8 cellular contexts compared by ENCODE assay signal in the genomic region with DNA sequence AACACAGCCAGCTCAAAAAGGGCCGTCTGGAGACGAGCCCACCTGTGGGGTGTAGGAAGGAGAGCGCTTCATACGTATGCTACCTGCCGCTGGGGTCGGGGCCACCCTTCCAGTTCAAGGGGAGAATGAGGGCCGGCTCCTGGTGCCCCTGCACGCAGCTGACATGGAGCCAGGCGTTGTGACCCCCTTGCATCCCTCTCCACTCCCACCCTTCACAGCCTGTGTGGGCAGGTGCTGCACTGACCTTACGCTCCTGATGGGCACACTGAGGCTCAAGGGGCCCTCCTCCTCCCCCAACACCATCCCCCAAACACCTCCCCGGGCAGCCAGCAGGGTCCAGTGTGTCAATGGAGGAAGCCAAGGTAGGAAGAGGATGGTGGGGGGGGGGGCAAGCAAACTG. TPM values are rescaled to one million over a fixed set of nuclear protein-coding genes. Genes with fewer than 3 reads are reported as not detected.
A peak's percentile ranks its signal among the peaks of the same experiment; 100 is the strongest.
DNase-seq lines count a peak whose midpoint lies in the region; ATAC-seq and TF ChIP-seq lines count a peak whose summit lies in the region.
"Not testable (repeated sequence)": the region's sequence is repeated elsewhere in the genome, so short reads cannot be mapped to it uniquely, and the experiment has no call there.
"Had no signal": no experiment of that assay in that cellular context is flagged by ENCODE, and none has a peak within 500 bp of the region (broad histone marks: within the 10 kb centered on the region; RNA-seq: fewer than 3 reads in every experiment).

No MANE protein-coding gene starts in this region.

- not testable (repeated sequence) for H3K36me3 ChIP-seq in WERI-Rb-1; heart right ventricle; mesendoderm (ENCODE audit: control insufficient read depth, insufficient read depth, low read length); prostate gland; testis (ENCODE audit: low read depth, missing control alignments)

- peak overlapping the region; percentile 82 for H3K56ac ChIP-seq in mesendoderm (ENCODE audit: low read length)

- H2BK15ac ChIP-seq in mesendoderm (replicated peaks; ENCODE audit: low read depth), result not testable (repeated sequence)

- H3K18ac ChIP-seq in mesendoderm (ENCODE audit: low read length), result peak overlapping the region; percentile 87

- not testable (repeated sequence) for H3K4me2 ChIP-seq in mesendoderm (ENCODE audit: low read length)

- not testable (repeated sequence) for H4K5ac ChIP-seq in mesendoderm (ENCODE audit: low read length)

- H2BK120ac ChIP-seq in mesendoderm (ENCODE audit: low read depth, low read length), result not testable (repeated sequence)

- not testable (repeated sequence) for TF ChIP-seq POLR2A in prostate gland (IDR thresholded peaks at IDR 0.05); testis (IDR thresholded peaks at IDR 0.05)

- not testable (repeated sequence) for H2AK5ac ChIP-seq in mesendoderm (ENCODE audit: low read length)

- not testable (repeated sequence) for H3K4ac ChIP-seq in mesendoderm (ENCODE audit: low read depth, low read length)

- not testable (repeated sequence) for H3K9me3 ChIP-seq in WERI-Rb-1 (ENCODE audit: severe bottlenecking); heart right ventricle; prostate gland; testis

- not testable (repeated sequence) for H3K27me3 ChIP-seq in WERI-Rb-1 (ENCODE audit: insufficient read depth, low read depth, severe bottlenecking); dorsolateral prefrontal cortex; heart right ventricle; mesendoderm (ENCODE audit: insufficient read depth, low read length, poor library complexity); prostate gland (replicated peaks; ENCODE audit: insufficient read depth); testis

- H3K9ac ChIP-seq in mesendoderm (ENCODE audit: low read length), result peak overlapping the region; percentile 28

- WGBS in heart right ventricle, 2 donors, result 33 to 37% methylated on average over 10 to 11 of the region's 11 CpGs
- no CpG with 5 or more reads among the region's 11 CpGs for WGBS in mesendoderm (ENCODE audit: extremely low coverage, insufficient coverage, low lambda C conversion rate)
- WGBS in prostate gland, result 48% methylated on average over 6 of the region's 11 CpGs
- WGBS in testis, 2 donors, result 41 to 62% methylated on average over 4 to 11 of the region's 11 CpGs

- not testable (repeated sequence) for H4K8ac ChIP-seq in mesendoderm (ENCODE audit: low read depth, low read length)

- not testable (repeated sequence) for ATAC-seq in heart right ventricle

- not testable (repeated sequence) for DNase-seq in HFF-Myc (ENCODE audit: extremely low read depth, low read depth); WERI-Rb-1; dorsolateral prefrontal cortex; heart right ventricle; mesendoderm; prostate gland (ENCODE audit: low spot score); testis

- not testable (repeated sequence) for H2BK5ac ChIP-seq in mesendoderm (ENCODE audit: low read length)

- peaks cover 54 to 94% (median 72%) of the 10 kb centered on the region in 9 donors for H3K4me1 ChIP-seq in heart right ventricle
- H3K4me1 ChIP-seq in mesendoderm (ENCODE audit: control insufficient read depth, low read depth, low read length), result not testable (repeated sequence)
- H3K4me1 ChIP-seq in prostate gland (replicated peaks), result peaks cover 40% of the 10 kb centered on the region
- peaks cover 56% of the 10 kb centered on the region for H3K4me1 ChIP-seq in testis

- H3K23ac ChIP-seq in mesendoderm (ENCODE audit: low read length), result not testable (repeated sequence)

- not testable (repeated sequence) for H3K79me1 ChIP-seq in mesendoderm (ENCODE audit: low read length)

- not testable (repeated sequence) for TF ChIP-seq CTCF in HFF-Myc (IDR thresholded peaks at IDR 0.05; ENCODE audit: low read depth, low read length, missing control alignments); WERI-Rb-1 (IDR thresholded peaks at IDR 0.05; ENCODE audit: low read depth, low read length); dorsolateral prefrontal cortex (IDR thresholded peaks at IDR 0.05 in 54 of 56, conservative IDR thresholded peaks at IDR 0.05 in 2 of 56; ENCODE audit: low read depth in 1 of 56, partially characterized antibody in 56 of 56); prostate gland (IDR thresholded peaks at IDR 0.05); testis (IDR thresholded peaks at IDR 0.05)
- TF ChIP-seq CTCF in heart right ventricle (IDR thresholded peaks at IDR 0.05), result peak in 1 of 9 donors; percentile 17

- intact Hi-C loops in dorsolateral prefrontal cortex (cut with DNase I); heart right ventricle (cut with DNase I); prostate gland (cut with DNase I); testis (cut with DNase I; ENCODE audit: low total_unique reads): not testable (repeated sequence)

- H3K4me3 ChIP-seq in HFF-Myc (replicated peaks; ENCODE audit: low read depth, low read length) (peak overlapping the region; percentile 32), WERI-Rb-1 (ENCODE audit: low read depth, low read length) (peak overlapping the region; percentile 37), dorsolateral prefrontal cortex (peak overlapping the region in 55 of 59 donors; percentile 17 to 61 (median 43)), heart right ventricle (peak overlapping the region in 9 of 10 donors; percentile 18 to 55 (median 44))
- H3K4me3 ChIP-seq in mesendoderm (ENCODE audit: low read length); prostate gland; testis: not testable (repeated sequence)

- H3K79me2 ChIP-seq in mesendoderm (ENCODE audit: control insufficient read depth, insufficient read depth, low read length), result not testable (repeated sequence)

- H3K27ac ChIP-seq in WERI-Rb-1 (peak overlapping the region; percentile 89), dorsolateral prefrontal cortex (peak overlapping the region in 57 of 59 donors; percentile 69 to 98 (median 95)), heart right ventricle (peak overlapping the region; percentile 92 to 100 (median 98)), mesendoderm (ENCODE audit: low read depth, low read length) (peak overlapping the region; percentile 94), prostate gland (peak overlapping the region; percentile 84 to 92), testis (peak overlapping the region; percentile 83 to 87)

RNA-seq across cellular contexts. Expression of a gene that starts 10.1 kb away (rescaled TPM):
- 100 to 1,000 TPM; 194 to 567 (median 327) TPM for total RNA-seq in dorsolateral prefrontal cortex
- 100 to 1,000 TPM in 6 of 10 donors, 10 to 100 TPM in 4; 79.3 to 122 (median 104) TPM for total RNA-seq in heart right ventricle
- polyA plus RNA-seq in heart right ventricle, result 100 to 1,000 TPM in 1 of 2 donors, 10 to 100 TPM in 1; 76.7 to 114 TPM
- polyA plus RNA-seq in mesendoderm (2013, experiment 1 of 2), result 15.0 TPM
- polyA plus RNA-seq in mesendoderm (2013, experiment 2 of 2), result 15.3 TPM
- 100 to 1,000 TPM; 205 to 349 TPM for total RNA-seq in prostate gland
- total RNA-seq in testis, result 100 to 1,000 TPM; 323 to 337 TPM
- 83.4 TPM for polyA plus RNA-seq in testis (ENCODE audit: insufficient read depth, low read depth, low replicate concordance)

RNA-seq across cellular contexts. Expression of a gene that starts 22.8 kb away (rescaled TPM):
- total RNA-seq in dorsolateral prefrontal cortex (10 to 100 TPM; 19.4 to 82.0 (median 54.8) TPM), heart right ventricle (1 to 10 TPM in 8 of 10 donors, under 1 TPM in 2; 0.74 to 4.3 (median 1.6) TPM), prostate gland (1 to 10 TPM; 1.8 to 5.1 TPM), testis (1 to 10 TPM; 3.2 to 3.6 TPM)
- polyA plus RNA-seq in heart right ventricle (1 to 10 TPM in 1 of 2 donors, under 1 TPM in 1; 0.26 to 6.4 TPM), testis (ENCODE audit: insufficient read depth, low read depth, low replicate concordance) (1.5 TPM)
- 1.9 TPM for polyA plus RNA-seq in mesendoderm (2013, experiment 1 of 2)
- 1.3 TPM for polyA plus RNA-seq in mesendoderm (2013, experiment 2 of 2)
- total RNA-seq: CD4-positive, CD25-positive, alpha-beta regulatory T cell had no signal

RNA-seq across cellular contexts. Expression of a gene that starts 30.0 kb away (rescaled TPM):
- total RNA-seq in dorsolateral prefrontal cortex (10 to 100 TPM; 26.2 to 67.2 (median 41.0) TPM), heart right ventricle (10 to 100 TPM; 16.9 to 44.9 (median 23.8) TPM), prostate gland (10 to 100 TPM; 40.0 to 51.5 TPM), testis (10 to 100 TPM; 36.0 to 46.1 TPM)
- polyA plus RNA-seq in heart right ventricle (10 to 100 TPM; 14.6 to 28.2 TPM), testis (ENCODE audit: insufficient read depth, low read depth, low replicate concordance) (44.6 TPM)
- 124 TPM for polyA plus RNA-seq in mesendoderm (2013, experiment 1 of 2)
- 126 TPM for polyA plus RNA-seq in mesendoderm (2013, experiment 2 of 2)
